ENCODE assay signal across 8 cellular contexts in the genomic region with DNA sequence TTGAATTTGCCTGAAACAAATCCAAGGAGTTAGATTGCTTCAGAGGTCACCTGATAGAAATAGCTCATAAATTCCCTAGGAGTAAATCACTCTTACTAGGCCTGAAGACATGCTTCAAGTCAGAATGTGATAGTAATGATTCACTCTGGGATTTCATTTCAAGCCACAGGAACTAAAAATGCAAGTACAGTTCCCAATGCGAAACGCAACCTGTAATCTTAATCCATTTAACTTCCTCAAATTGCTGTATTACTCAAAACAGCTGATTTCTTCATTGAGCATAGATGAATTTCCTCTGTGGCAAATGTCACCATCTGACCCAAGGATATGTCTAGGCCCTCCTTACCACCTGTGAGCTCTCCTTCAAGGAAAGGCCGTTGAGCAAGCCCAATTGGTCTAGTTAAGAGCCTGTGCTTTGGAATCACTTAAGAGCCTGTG. TPM values are rescaled to one million over a fixed set of nuclear protein-coding genes. Genes with fewer than 3 reads are reported as not detected.
DNase-seq lines count a peak whose midpoint lies in the region; ATAC-seq, FAIRE-seq and TF ChIP-seq lines count a peak whose summit lies in the region.

No MANE protein-coding gene starts in this region.

- H3K4me3 ChIP-seq in fibroblast of pulmonary artery (replicated peaks; ENCODE audit: low read depth, low read length) (no peak overlapping the region), kidney (ENCODE audit: low read length in 2 of 2) (no peak overlapping the region)

- peak; percentile 83 for ATAC-seq in GM21576 (IDR thresholded peaks at IDR 0.05; ENCODE audit: unreplicated experiment)

- no peak overlapping the region for H3K4me3 Mint-ChIP-seq in osteocyte (ENCODE audit: unreplicated experiment)

- H3K36me3 ChIP-seq in kidney (ENCODE audit: control insufficient read depth in 1 of 2, insufficient read depth in 2 of 2, low read length in 2 of 2): no peaks in the 10 kb centered on the region

- peaks cover 7 to 18% of the 10 kb centered on the region in 2 donors for H3K4me1 ChIP-seq in kidney (ENCODE audit: control insufficient read depth in 1 of 2, insufficient read depth in 1 of 2, low read depth in 1 of 2, low read length in 2 of 2)

- no peaks in the 10 kb centered on the region for H3K9me3 ChIP-seq in kidney (ENCODE audit: control insufficient read depth in 1 of 2, low read length in 2 of 2)

- no peak for FAIRE-seq in kidney (lab: Jason Lieb, UNC)

- no peaks in the 10 kb centered on the region for H3K4me1 Mint-ChIP-seq in osteocyte (ENCODE audit: unreplicated experiment)

- DNase-seq in GM10266 (ENCODE audit: extremely low spot score): peak; percentile 65
- peak; percentile 45 to 47 for DNase-seq in Kasumi-1 (lab: John Stamatoyannopoulos, UW)
- peak; percentile 85 for DNase-seq in fibroblast of pulmonary artery (ENCODE audit: low read depth)
- DNase-seq in osteocyte (ENCODE audit: extremely low spot score, unreplicated experiment): no peak
- DNase-seq in activated CD8-positive, alpha-beta memory T cell treated with anti-CD3 and anti-CD28 coated beads, Interleukin-2, amount 50 U/mL, for 48 hours: no peak
- no peak for DNase-seq in DMS53 (lab: John Stamatoyannopoulos, UW)
- no peak for DNase-seq in kidney

- H3K36me3 Mint-ChIP-seq in osteocyte (ENCODE audit: unreplicated experiment): no peaks in the 10 kb centered on the region

- intact Hi-C loops in kidney (cut with DNase I): no loop called here

- no peak overlapping the region for H3K9ac ChIP-seq in kidney (ENCODE audit: low read length in 2 of 2)

- no peaks in the 10 kb centered on the region for H3K27me3 Mint-ChIP-seq in osteocyte (ENCODE audit: unreplicated experiment)

- no peak for TF ChIP-seq CTCF in GM10266 (IDR thresholded peaks at IDR 0.05; ENCODE audit: control insufficient read depth, insufficient read depth, low read depth, missing control alignments)
- no peak for TF ChIP-seq CTCF in fibroblast of pulmonary artery (IDR thresholded peaks at IDR 0.05; ENCODE audit: low read length, missing control alignments)
- TF ChIP-seq CTCF in osteocyte (IDR thresholded peaks at IDR 0.05): no peak
- no peak for TF ChIP-seq CTCF in kidney (IDR thresholded peaks at IDR 0.05; ENCODE audit: borderline replicate concordance, extremely low read depth, insufficient read depth)

- no peak overlapping the region for H3K27ac ChIP-seq in kidney (ENCODE audit: low read depth in 2 of 2, low read length in 2 of 2)

- no peak overlapping the region for H3K27ac Mint-ChIP-seq in osteocyte (ENCODE audit: unreplicated experiment)

- H3K9me3 Mint-ChIP-seq in osteocyte (ENCODE audit: unreplicated experiment): no peaks in the 10 kb centered on the region

RNA-seq across cellular contexts. Expression of a gene that starts 32.1 kb away (rescaled TPM):
- total RNA-seq in osteocyte (197 and 211 TPM in 2 replicates), kidney (378 TPM)
- 39.2 TPM for polyA plus RNA-seq in kidney (ENCODE audit: insufficient read depth, low read depth, low replicate concordance)

Comparison
In these comparisons a context has a peak if more than half of its experiments do, and no peak if none do; other contexts are left out.
1. DNase-seq: peak in GM10266 (single experiment), Kasumi-1 (2 of 2) and fibroblast of pulmonary artery (single experiment); none in osteocyte (single experiment), activated CD8-positive, alpha-beta memory T cell treated with anti-CD3 and anti-CD28 coated beads, Interleukin-2, amount 50 U/mL, for 48 hours (single experiment), DMS53 (single experiment) and kidney (single experiment).